Comparison of ENCODE assay signal across 24 cellular contexts in the genomic region with DNA sequence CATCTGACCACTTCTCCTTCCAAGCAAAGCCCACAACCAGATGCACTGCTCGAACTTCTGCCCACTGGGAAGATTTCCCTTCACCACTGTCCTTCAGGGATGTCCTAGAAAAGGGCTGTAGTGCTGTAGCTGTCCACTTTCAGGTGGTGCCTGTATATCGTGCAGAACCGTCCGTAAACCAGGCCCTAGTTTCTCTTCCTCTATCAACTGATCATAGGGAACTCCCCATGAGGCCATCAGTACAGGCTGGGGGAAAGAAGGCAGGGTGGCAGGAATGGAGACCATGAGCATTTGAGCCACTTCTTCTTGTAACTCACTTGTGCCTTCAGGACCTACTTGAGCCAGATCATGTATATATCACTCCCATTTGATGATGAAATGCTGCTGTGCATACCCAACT. TPM values are rescaled to one million over a fixed set of nuclear protein-coding genes. Genes with fewer than 3 reads are reported as not detected.
"Had no signal": no experiment of that assay in that cellular context is flagged by ENCODE, and none has a peak within 500 bp of the region (broad histone marks: within the 10 kb centered on the region; RNA-seq: fewer than 3 reads in every experiment).

No MANE protein-coding gene starts in this region.

- H3K4me3 ChIP-seq: body of pancreas, esophagus squamous epithelium, ovary, smooth muscle cell, thoracic aorta, upper lobe of left lung had no signal

- H3K27ac ChIP-seq: body of pancreas, esophagus squamous epithelium, ovary, thoracic aorta, upper lobe of left lung had no signal

- H3K27ac Mint-ChIP-seq: activated naive CD4-positive, alpha-beta T cell treated with anti-CD3 and anti-CD28 coated beads, Interleukin-2, amount 50 U/mL, for 72 hours; activated T-cell treated with anti-CD3 and anti-CD28 coated beads, Interleukin-2, amount 50 U/mL, for 72 hours; effector memory CD8-positive, alpha-beta T cell; stimulated activated effector memory CD8-positive, alpha-beta T cell treated with anti-CD3 and anti-CD28 coated beads, Interleukin-12 subunit alpha, Interleukin-12 subunit beta, amount 100 ng/mL, for 72 hours had no signal

- H3K36me3 Mint-ChIP-seq: activated naive CD4-positive, alpha-beta T cell treated with anti-CD3 and anti-CD28 coated beads, Interleukin-2, amount 50 U/mL, for 72 hours; stimulated activated effector memory CD8-positive, alpha-beta T cell treated with anti-CD3 and anti-CD28 coated beads, Interleukin-12 subunit alpha, Interleukin-12 subunit beta, amount 100 ng/mL, for 72 hours had no signal

- H3K9me3 Mint-ChIP-seq: effector memory CD8-positive, alpha-beta T cell; stimulated activated effector memory CD8-positive, alpha-beta T cell treated with anti-CD3 and anti-CD28 coated beads, Interleukin-12 subunit alpha, Interleukin-12 subunit beta, amount 100 ng/mL, for 72 hours had no signal

- ATAC-seq: activated naive CD4-positive, alpha-beta T cell treated with anti-CD3 and anti-CD28 coated beads, Interleukin-2, amount 50 U/mL, for 72 hours; activated T-cell treated with anti-CD3 and anti-CD28 coated beads, Interleukin-2, amount 50 U/mL, for 72 hours; body of pancreas; effector memory CD8-positive, alpha-beta T cell; naive thymus-derived CD8-positive, alpha-beta T cell; sciatic nerve; stimulated activated effector memory CD8-positive, alpha-beta T cell treated with anti-CD3 and anti-CD28 coated beads, Interleukin-12 subunit alpha, Interleukin-12 subunit beta, amount 100 ng/mL, for 72 hours had no signal

- H3K4me2 ChIP-seq: smooth muscle cell had no signal

- H3K9me3 ChIP-seq: body of pancreas, esophagus squamous epithelium, ovary, thoracic aorta, upper lobe of left lung had no signal

- H3K4me1 Mint-ChIP-seq: stimulated activated effector memory CD8-positive, alpha-beta T cell treated with anti-CD3 and anti-CD28 coated beads, Interleukin-12 subunit alpha, Interleukin-12 subunit beta, amount 100 ng/mL, for 72 hours had no signal

- H3K4me1 ChIP-seq: body of pancreas, esophagus squamous epithelium, upper lobe of left lung had no signal

- DNase-seq: activated CD4-positive, alpha-beta T cell treated with anti-CD3 and anti-CD28 coated beads, Interleukin-2, amount 50 U/mL, for 1 hour; activated CD4-positive, CD25-positive, alpha-beta regulatory T cell treated with anti-CD3 and anti-CD28 coated beads, Interleukin-2, amount 50 U/mL, for 72 hours; activated CD8-positive, alpha-beta memory T cell treated with anti-CD3 and anti-CD28 coated beads for 24 hours; activated CD8-positive, alpha-beta memory T cell treated with anti-CD3 and anti-CD28 coated beads, Interleukin-2, amount 50 U/mL, for 48 hours; activated effector memory CD4-positive, alpha-beta T cell treated with anti-CD3 and anti-CD28 coated beads, Interleukin-2, amount 50 U/mL, for 16 hours; activated T-cell treated with anti-CD3 and anti-CD28 coated beads, Interleukin-2, amount 50 U/mL, for 72 hours; caudate nucleus; effector memory CD8-positive, alpha-beta T cell; esophagus squamous epithelium; mesendoderm; naive thymus-derived CD8-positive, alpha-beta T cell; ovary; stimulated activated CD4-positive, alpha-beta T cell treated with anti-CD3 and anti-CD28 coated beads, Interleukin-4, amount 100 ng/mL, for 24 hours; T-helper 9 cell; upper lobe of left lung had no signal

- H3K27me3 ChIP-seq: body of pancreas, esophagus squamous epithelium, ovary, upper lobe of left lung had no signal

- H3K27me3 Mint-ChIP-seq: naive thymus-derived CD8-positive, alpha-beta T cell had no signal

- H3K36me3 ChIP-seq: esophagus squamous epithelium, ovary, thoracic aorta, upper lobe of left lung had no signal

- H3K4me3 Mint-ChIP-seq: activated T-cell treated with anti-CD3 and anti-CD28 coated beads, Interleukin-2, amount 50 U/mL, for 72 hours; effector memory CD8-positive, alpha-beta T cell; stimulated activated effector memory CD8-positive, alpha-beta T cell treated with anti-CD3 and anti-CD28 coated beads, Interleukin-12 subunit alpha, Interleukin-12 subunit beta, amount 100 ng/mL, for 72 hours had no signal

RNA-seq across cellular contexts. Expression of gene FAM9B, which starts 57.3 kb away (rescaled TPM):
- total RNA-seq: activated naive CD4-positive, alpha-beta T cell treated with anti-CD3 and anti-CD28 coated beads, Interleukin-2, amount 50 U/mL, for 72 hours; activated T-cell treated with anti-CD3 and anti-CD28 coated beads, Interleukin-2, amount 50 U/mL, for 72 hours; body of pancreas; dermis microvascular lymphatic vessel endothelial cell; esophagus squamous epithelium; glomerular endothelial cell; mucosa of gallbladder; naive thymus-derived CD8-positive, alpha-beta T cell; ovary; sciatic nerve; smooth muscle cell; thoracic aorta had no signal
- polyA plus RNA-seq: naive thymus-derived CD8-positive, alpha-beta T cell; smooth muscle cell had no signal
